1 cellular context compared by ENCODE assay signal in the genomic region with DNA sequence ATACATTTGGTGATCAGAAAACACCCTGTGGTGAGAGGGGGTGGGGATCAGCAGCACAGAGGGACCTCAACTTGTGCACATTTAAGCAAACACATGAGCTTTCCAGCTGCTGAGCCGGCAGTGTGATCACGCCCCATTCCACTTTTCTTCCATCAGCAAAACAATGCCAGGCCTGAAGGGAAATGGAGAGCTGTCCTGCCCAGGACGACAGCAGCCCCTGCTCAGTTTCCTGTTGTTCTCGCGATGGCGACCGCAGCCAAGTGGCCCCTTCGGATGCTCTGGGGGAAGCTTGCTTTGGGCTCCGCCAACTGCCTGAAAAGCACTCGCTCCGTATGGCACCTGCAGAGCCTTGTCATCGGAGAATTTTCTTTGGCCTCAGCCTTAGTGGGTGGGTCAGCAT.
TF ChIP-seq lines count a peak whose summit lies in the region.

No MANE protein-coding gene starts in this region.

TF ChIP-seq in IMR-90, 13 proteins besides CTCF, POLR2A, EP300 and RAD21 (continued from another document):
- TF ChIP-seq, protein P1, sequence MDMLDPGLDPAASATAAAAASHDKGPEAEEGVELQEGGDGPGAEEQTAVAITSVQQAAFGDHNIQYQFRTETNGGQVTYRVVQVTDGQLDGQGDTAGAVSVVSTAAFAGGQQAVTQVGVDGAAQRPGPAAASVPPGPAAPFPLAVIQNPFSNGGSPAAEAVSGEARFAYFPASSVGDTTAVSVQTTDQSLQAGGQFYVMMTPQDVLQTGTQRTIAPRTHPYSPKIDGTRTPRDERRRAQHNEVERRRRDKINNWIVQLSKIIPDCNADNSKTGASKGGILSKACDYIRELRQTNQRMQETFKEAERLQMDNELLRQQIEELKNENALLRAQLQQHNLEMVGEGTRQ (IDR thresholded peaks at IDR 0.05; ENCODE audit: low read depth, low read length): no peak
- TF ChIP-seq CHD1 (IDR thresholded peaks at IDR 0.05; ENCODE audit: low read depth, low read length): no peak
- no peak for TF ChIP-seq FOS (IDR thresholded peaks at IDR 0.05; ENCODE audit: low read depth, low read length)
